Comparison of ENCODE assay signal across 1 cellular context in genomic region chr11:116786966-116787365, GRCh38.
TF ChIP-seq lines count a peak whose summit lies in the region.

No MANE protein-coding gene starts in this region.

TF ChIP-seq in GM12878, 131 proteins besides CTCF, POLR2A, EP300 and RAD21:
- TF ChIP-seq ZNF207 (IDR thresholded peaks at IDR 0.05; ENCODE audit: borderline replicate concordance) (no peak), CREB1 (IDR thresholded peaks at IDR 0.05; ENCODE audit: low read depth) (no peak), DPF2 (IDR thresholded peaks at IDR 0.05) (no peak), WRNIP1 (IDR thresholded peaks at IDR 0.05; ENCODE audit: borderline replicate concordance, low read depth, low read length) (no peak), ZNF687 (IDR thresholded peaks at IDR 0.05) (no peak), GABPA (IDR thresholded peaks at IDR 0.05; ENCODE audit: low read depth) (no peak), REST (IDR thresholded peaks at IDR 0.05; ENCODE audit: low read depth, low read length) (no peak), MAX (IDR thresholded peaks at IDR 0.05; ENCODE audit: low read depth, low read length) (no peak), POU2F2 (IDR thresholded peaks at IDR 0.05; ENCODE audit: borderline replicate concordance, low read depth, low read length) (no peak), ZBED1 (IDR thresholded peaks at IDR 0.05; ENCODE audit: borderline replicate concordance) (no peak), PML (IDR thresholded peaks at IDR 0.05; ENCODE audit: low read length) (no peak), TBL1XR1 (IDR thresholded peaks at IDR 0.05; ENCODE audit: low read depth, low read length) (no peak), TCF7 (IDR thresholded peaks at IDR 0.05; ENCODE audit: borderline replicate concordance) (no peak), RB1 (IDR thresholded peaks at IDR 0.05; ENCODE audit: borderline replicate concordance) (no peak), YY1 (IDR thresholded peaks at IDR 0.05; ENCODE audit: low read depth, low read length) (no peak), ETV6 (conservative IDR thresholded peaks at IDR 0.05 in 1 of 2, IDR thresholded peaks at IDR 0.05 in 1 of 2; ENCODE audit: borderline replicate concordance in 1 of 2, low read depth in 1 of 2) (no peak), JUNB (IDR thresholded peaks at IDR 0.05) (no peak), FOS (IDR thresholded peaks at IDR 0.05; ENCODE audit: borderline replicate concordance, extremely low read depth, insufficient read length) (no peak)
- TF ChIP-seq, protein P1, sequence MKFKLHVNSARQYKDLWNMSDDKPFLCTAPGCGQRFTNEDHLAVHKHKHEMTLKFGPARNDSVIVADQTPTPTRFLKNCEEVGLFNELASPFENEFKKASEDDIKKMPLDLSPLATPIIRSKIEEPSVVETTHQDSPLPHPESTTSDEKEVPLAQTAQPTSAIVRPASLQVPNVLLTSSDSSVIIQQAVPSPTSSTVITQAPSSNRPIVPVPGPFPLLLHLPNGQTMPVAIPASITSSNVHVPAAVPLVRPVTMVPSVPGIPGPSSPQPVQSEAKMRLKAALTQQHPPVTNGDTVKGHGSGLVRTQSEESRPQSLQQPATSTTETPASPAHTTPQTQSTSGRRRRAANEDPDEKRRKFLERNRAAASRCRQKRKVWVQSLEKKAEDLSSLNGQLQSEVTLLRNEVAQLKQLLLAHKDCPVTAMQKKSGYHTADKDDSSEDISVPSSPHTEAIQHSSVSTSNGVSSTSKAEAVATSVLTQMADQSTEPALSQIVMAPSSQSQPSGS (IDR thresholded peaks at IDR 0.05; ENCODE audit: low read length): no peak
- TF ChIP-seq, protein P2, sequence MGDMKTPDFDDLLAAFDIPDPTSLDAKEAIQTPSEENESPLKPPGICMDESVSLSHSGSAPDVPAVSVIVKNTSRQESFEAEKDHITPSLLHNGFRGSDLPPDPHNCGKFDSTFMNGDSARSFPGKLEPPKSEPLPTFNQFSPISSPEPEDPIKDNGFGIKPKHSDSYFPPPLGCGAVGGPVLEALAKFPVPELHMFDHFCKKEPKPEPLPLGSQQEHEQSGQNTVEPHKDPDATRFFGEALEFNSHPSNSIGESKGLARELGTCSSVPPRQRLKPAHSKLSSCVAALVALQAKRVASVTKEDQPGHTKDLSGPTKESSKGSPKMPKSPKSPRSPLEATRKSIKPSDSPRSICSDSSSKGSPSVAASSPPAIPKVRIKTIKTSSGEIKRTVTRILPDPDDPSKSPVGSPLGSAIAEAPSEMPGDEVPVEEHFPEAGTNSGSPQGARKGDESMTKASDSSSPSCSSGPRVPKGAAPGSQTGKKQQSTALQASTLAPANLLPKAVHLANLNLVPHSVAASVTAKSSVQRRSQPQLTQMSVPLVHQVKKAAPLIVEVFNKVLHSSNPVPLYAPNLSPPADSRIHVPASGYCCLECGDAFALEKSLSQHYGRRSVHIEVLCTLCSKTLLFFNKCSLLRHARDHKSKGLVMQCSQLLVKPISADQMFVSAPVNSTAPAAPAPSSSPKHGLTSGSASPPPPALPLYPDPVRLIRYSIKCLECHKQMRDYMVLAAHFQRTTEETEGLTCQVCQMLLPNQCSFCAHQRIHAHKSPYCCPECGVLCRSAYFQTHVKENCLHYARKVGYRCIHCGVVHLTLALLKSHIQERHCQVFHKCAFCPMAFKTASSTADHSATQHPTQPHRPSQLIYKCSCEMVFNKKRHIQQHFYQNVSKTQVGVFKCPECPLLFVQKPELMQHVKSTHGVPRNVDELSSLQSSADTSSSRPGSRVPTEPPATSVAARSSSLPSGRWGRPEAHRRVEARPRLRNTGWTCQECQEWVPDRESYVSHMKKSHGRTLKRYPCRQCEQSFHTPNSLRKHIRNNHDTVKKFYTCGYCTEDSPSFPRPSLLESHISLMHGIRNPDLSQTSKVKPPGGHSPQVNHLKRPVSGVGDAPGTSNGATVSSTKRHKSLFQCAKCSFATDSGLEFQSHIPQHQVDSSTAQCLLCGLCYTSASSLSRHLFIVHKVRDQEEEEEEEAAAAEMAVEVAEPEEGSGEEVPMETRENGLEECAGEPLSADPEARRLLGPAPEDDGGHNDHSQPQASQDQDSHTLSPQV (IDR thresholded peaks at IDR 0.05): no peak
